In the genomic region with DNA sequence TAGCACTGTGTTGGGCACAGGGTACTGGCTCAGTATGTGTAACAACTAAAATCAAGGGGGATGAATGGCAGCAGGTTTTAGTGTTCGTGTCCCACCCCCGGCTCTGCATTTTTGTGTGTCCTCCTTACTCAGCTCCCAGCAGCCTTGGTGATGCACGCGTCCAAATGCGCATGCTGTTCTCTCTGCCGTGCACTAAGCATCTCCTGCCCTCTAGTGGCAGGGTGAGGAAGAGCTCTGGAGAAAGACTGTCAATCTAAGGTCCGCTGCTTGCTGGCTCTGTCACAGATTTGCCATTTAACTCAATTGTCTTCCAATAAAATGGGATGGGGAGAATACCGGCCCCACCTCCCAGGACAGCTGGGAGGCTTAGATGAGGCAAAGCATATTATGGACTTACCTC, we compare ENCODE assay signal across 8 cellular contexts.
DNase-seq lines count a peak whose midpoint lies in the region; ATAC-seq and TF ChIP-seq lines count a peak whose summit lies in the region.

No MANE protein-coding gene starts in this region.

- no peak overlapping the region for H3K4me3 Mint-ChIP-seq in MCF 10A (ENCODE audit: unreplicated experiment)

- H3K4me1 ChIP-seq in breast epithelium, result no peaks in the 10 kb centered on the region
- peaks cover 0 to 10% (median 3%) of the 10 kb centered on the region in 3 donors for H3K4me1 ChIP-seq in esophagus squamous epithelium

- POLR2A ChIA-PET in MCF 10A (lab: Yijun Ruan, JAX), result no interaction called here

- TF ChIP-seq POLR2A in breast epithelium (IDR thresholded peaks at IDR 0.05) (no peak), esophagus squamous epithelium (IDR thresholded peaks at IDR 0.05) (no peak)

- H3K27ac Mint-ChIP-seq in MCF 10A (ENCODE audit: low read depth, unreplicated experiment), result no peak overlapping the region

- DNase-seq in MCF 10A (ENCODE audit: unreplicated experiment), result peak; percentile 16
- DNase-seq in breast epithelium (ENCODE audit: low spot score in 2 of 2), result no peak
- DNase-seq in NOMO-1 treated with DMSO at 0.1 percent for 48 hours (lab: John Stamatoyannopoulos, UW; ENCODE audit: unreplicated experiment), result peak; percentile 2
- DNase-seq in esophagus squamous epithelium (lab: John Stamatoyannopoulos, UW), result no peak
- peak; percentile 44 for DNase-seq in stimulated activated CD4-positive, alpha-beta T cell treated with anti-CD3 and anti-CD28 coated beads, Interleukin-15, amount 100 ng/mL, for 24 hours
- DNase-seq in cerebellum (ENCODE audit: low spot score), result no peak
- DNase-seq in occipital lobe (lab: John Stamatoyannopoulos, UW), result no peak

- H3K4me1 Mint-ChIP-seq in MCF 10A (ENCODE audit: insufficient read depth, unreplicated experiment), result no peaks in the 10 kb centered on the region

- 66 to 95% methylated on average over 4 to 8 of the region's 8 CpGs for WGBS in esophagus squamous epithelium, 2 donors

- intact Hi-C loops in MCF 10A (cut with micrococcal nuclease) (no loop called here), breast epithelium (cut with DNase I; ENCODE audit: low total_unique reads) (no loop called here), esophagus squamous epithelium (cut with DNase I) (loop anchor here (10.0 kb wide), 1 partner anchor 214 kb away; no protein-coding TSS in a partner anchor)

- CTCF ChIA-PET in MCF 10A (lab: Yijun Ruan, JAX), result interaction anchor here (0.6 to 20.3 kb wide), 33 partner anchors 10 to 656 kb away, joined by 3 to 522 read pairs (median 5); no protein-coding TSS in a partner anchor

- no TSS peak for BruUV-seq in MCF 10A (replicated peaks; lab: Mats Ljungman, UMichigan)

- no peaks in the 10 kb centered on the region for H3K9me3 Mint-ChIP-seq in MCF 10A (ENCODE audit: unreplicated experiment)

- no peak overlapping the region for H3K27ac ChIP-seq in breast epithelium
- no peak overlapping the region for H3K27ac ChIP-seq in esophagus squamous epithelium

- no peaks in the 10 kb centered on the region for H3K27me3 Mint-ChIP-seq in MCF 10A (ENCODE audit: insufficient read depth, unreplicated experiment)

- peaks cover 0 to 27% of the 10 kb centered on the region in 2 donors for H3K27me3 ChIP-seq in breast epithelium
- peaks cover 0 to 52% (median 0%) of the 10 kb centered on the region in 4 donors for H3K27me3 ChIP-seq in esophagus squamous epithelium

- H3K4me3 ChIP-seq in breast epithelium (no peak overlapping the region), esophagus squamous epithelium (no peak overlapping the region)

- peaks cover 4% of the 10 kb centered on the region for H3K36me3 Mint-ChIP-seq in MCF 10A (ENCODE audit: insufficient read depth, unreplicated experiment)

- ATAC-seq in HG03159 (IDR thresholded peaks at IDR 0.05; ENCODE audit: unreplicated experiment), result no peak

- TF ChIP-seq CTCF in MCF 10A (IDR thresholded peaks at IDR 0.05; ENCODE audit: unreplicated experiment) (peak; percentile 60), breast epithelium (IDR thresholded peaks at IDR 0.05) (peak in 1 of 3 donors; percentile 30), esophagus squamous epithelium (IDR thresholded peaks at IDR 0.05) (peak in 5 of 6 experiments; percentile 42 to 68 (median 50))

- H3K9me3 ChIP-seq in breast epithelium (peaks cover 4 to 8% of the 10 kb centered on the region in 2 donors), esophagus squamous epithelium (peaks cover 0 to 6% (median 0%) of the 10 kb centered on the region in 3 donors)

- H3K36me3 ChIP-seq in breast epithelium, result no peaks in the 10 kb centered on the region
- peaks cover 0 to 60% (median 9%) of the 10 kb centered on the region in 3 donors for H3K36me3 ChIP-seq in esophagus squamous epithelium

Comparison
In these comparisons a context has a peak if more than half of its experiments do, and no peak if none do; other contexts are left out.
1. DNase-seq: peak in MCF 10A (single experiment), NOMO-1 treated with DMSO at 0.1 percent for 48 hours (single experiment) and stimulated activated CD4-positive, alpha-beta T cell treated with anti-CD3 and anti-CD28 coated beads, Interleukin-15, amount 100 ng/mL, for 24 hours (single experiment); none in breast epithelium (0 of 2), esophagus squamous epithelium (single experiment), cerebellum (single experiment) and occipital lobe (single experiment).